Comparison of ENCODE assay signal across 24 cellular contexts in genomic region chr7:142470336-142470830, GRCh38.
DNase-seq lines count a peak whose midpoint lies in the region; ATAC-seq and TF ChIP-seq lines count a peak whose summit lies in the region.
"Had no signal": no experiment of that assay in that cellular context is flagged by ENCODE, and none has a peak within 500 bp of the region (broad histone marks: within the 10 kb centered on the region; RNA-seq: fewer than 3 reads in every experiment).

No MANE protein-coding gene starts in this region.

- no peaks in the 10 kb centered on the region for H3K9me3 Mint-ChIP-seq in stimulated activated naive CD8-positive, alpha-beta T cell treated with anti-CD3 and anti-CD28 coated beads, Interleukin-15, amount 100 ng/mL, for 72 hours
- no peaks in the 10 kb centered on the region for H3K9me3 Mint-ChIP-seq in type B pancreatic cell
- H3K9me3 Mint-ChIP-seq: stimulated activated memory B cell treated with anti-CD40 and anti-IgM and Interleukin-4, amounts not matched to agents 10 μg/mL and 1 μg/mL and 100 μg/mL, for 72 hours had no signal

- no peaks in the 10 kb centered on the region for H3K4me1 ChIP-seq in upper lobe of right lung

- H3K36me3 Mint-ChIP-seq in type B pancreatic cell = no peaks in the 10 kb centered on the region
- H3K36me3 Mint-ChIP-seq: IgD-negative memory B cell; stimulated activated memory B cell treated with anti-CD40 and anti-IgM and Interleukin-4, amounts not matched to agents 10 μg/mL and 1 μg/mL and 100 μg/mL, for 72 hours had no signal

- H3K27me3 ChIP-seq in upper lobe of right lung = no peaks in the 10 kb centered on the region
- H3K27me3 ChIP-seq: ovary had no signal

- peak overlapping the region; percentile 36 to 49 for H3K27ac Mint-ChIP-seq in stimulated activated naive CD8-positive, alpha-beta T cell treated with anti-CD3 and anti-CD28 coated beads, Interleukin-15, amount 100 ng/mL, for 72 hours
- H3K27ac Mint-ChIP-seq in type B pancreatic cell = no peak overlapping the region
- H3K27ac Mint-ChIP-seq: activated CD4-positive, alpha-beta T cell treated with anti-CD3 and anti-CD28 coated beads for 36 hours; IgD-negative memory B cell; stimulated activated memory B cell treated with anti-CD40 and anti-IgM and Interleukin-4, amounts not matched to agents 10 μg/mL and 1 μg/mL and 100 μg/mL, for 72 hours had no signal

- H3K36me3 ChIP-seq in upper lobe of right lung = no peaks in the 10 kb centered on the region
- H3K36me3 ChIP-seq: ovary had no signal

- no peak for DNase-seq in stimulated activated naive CD8-positive, alpha-beta T cell treated with anti-CD3 and anti-CD28 coated beads, Interleukin-15, amount 100 ng/mL, for 72 hours
- no peak for DNase-seq in stimulated activated naive CD8-positive, alpha-beta T cell treated with anti-CD3 and anti-CD28 coated beads, Interleukin-15, Interleukin-2, amounts not matched to agents 100 U/mL and 50 U/mL, for 24 hours
- DNase-seq in NB4 (ENCODE audit: low read depth) (peak; percentile 35), epithelial cell of esophagus (ENCODE audit: low read depth) (peak; percentile 11), upper lobe of right lung (no peak), sciatic nerve (ENCODE audit: low spot score) (no peak), type B pancreatic cell (ENCODE audit: extremely low spot score, unreplicated experiment) (no peak), amniotic stem cell (lab: John Stamatoyannopoulos, UW) (no peak)
- DNase-seq: activated CD4-positive, alpha-beta T cell treated with anti-CD3 and anti-CD28 coated beads for 36 hours; activated naive CD4-positive, alpha-beta T cell treated with Interleukin-2 at 50 U/mL for 16 hours; aorta; hypothalamus; mammary epithelial cell; MM.1S; NCI-H1417 treated with DMSO at 0.1 percent for 48 hours; NCI-H2029 treated with DMSO at 0.1 percent for 48 hours; NCI-H524; ovary; SK-N-SH had no signal

- TF ChIP-seq POLR2A in NB4 (IDR thresholded peaks at IDR 0.05; ENCODE audit: extremely low read depth, insufficient read length) = no peak

- intact Hi-C loops in upper lobe of right lung (cut with DNase I) = no loop called here
- intact Hi-C loops in sciatic nerve (cut with DNase I) = no loop called here

- H3K27me3 Mint-ChIP-seq in stimulated activated naive CD8-positive, alpha-beta T cell treated with anti-CD3 and anti-CD28 coated beads, Interleukin-15, amount 100 ng/mL, for 72 hours = no peaks in the 10 kb centered on the region
- H3K27me3 Mint-ChIP-seq in type B pancreatic cell = peaks cover 9% of the 10 kb centered on the region
- H3K27me3 Mint-ChIP-seq: activated CD4-positive, alpha-beta T cell treated with anti-CD3 and anti-CD28 coated beads for 36 hours had no signal

- TF ChIP-seq CTCF in NB4 (IDR thresholded peaks at IDR 0.05; ENCODE audit: low read depth, low read length) (no peak), epithelial cell of esophagus (IDR thresholded peaks at IDR 0.05; ENCODE audit: insufficient read depth, low read depth, low read length, missing control alignments) (no peak), upper lobe of right lung (IDR thresholded peaks at IDR 0.05) (no peak), type B pancreatic cell (conservative IDR thresholded peaks at IDR 0.05) (no peak)

- H3K4me3 ChIP-seq in NB4 (ENCODE audit: low read depth, low read length) (no peak overlapping the region), epithelial cell of esophagus (ENCODE audit: low read length) (no peak overlapping the region), upper lobe of right lung (no peak overlapping the region)
- H3K4me3 ChIP-seq: ovary had no signal

- H3K4me1 Mint-ChIP-seq in stimulated activated naive CD8-positive, alpha-beta T cell treated with anti-CD3 and anti-CD28 coated beads, Interleukin-15, amount 100 ng/mL, for 72 hours = peaks cover 44% of the 10 kb centered on the region
- no peaks in the 10 kb centered on the region for H3K4me1 Mint-ChIP-seq in type B pancreatic cell (ENCODE audit: unreplicated experiment)

- no peak for ATAC-seq in stimulated activated naive CD8-positive, alpha-beta T cell treated with anti-CD3 and anti-CD28 coated beads, Interleukin-15, amount 100 ng/mL, for 72 hours
- no peak for ATAC-seq in stimulated activated naive CD8-positive, alpha-beta T cell treated with anti-CD3 and anti-CD28 coated beads, Interleukin-15, Interleukin-2, amounts not matched to agents 100 U/mL and 50 U/mL, for 24 hours
- ATAC-seq in upper lobe of right lung (peak; percentile 9), sciatic nerve (no peak)
- ATAC-seq: activated CD4-positive, alpha-beta T cell treated with anti-CD3 and anti-CD28 coated beads for 36 hours; HCT116; Right ventricle myocardium inferior; stimulated activated memory B cell treated with anti-CD40 and anti-IgM and Interleukin-4, amounts not matched to agents 10 μg/mL and 1 μg/mL and 100 μg/mL, for 72 hours had no signal

- no peaks in the 10 kb centered on the region for H3K9me3 ChIP-seq in upper lobe of right lung
- H3K9me3 ChIP-seq: ovary, SK-N-SH had no signal

- no peak overlapping the region for H3K27ac ChIP-seq in upper lobe of right lung
- H3K27ac ChIP-seq: ovary, VCaP had no signal

- peak overlapping the region in 1 of 2 donors; percentile 21 for H3K4me3 Mint-ChIP-seq in stimulated activated naive CD8-positive, alpha-beta T cell treated with anti-CD3 and anti-CD28 coated beads, Interleukin-15, amount 100 ng/mL, for 72 hours
- H3K4me3 Mint-ChIP-seq in type B pancreatic cell = no peak overlapping the region
- H3K4me3 Mint-ChIP-seq: activated CD4-positive, alpha-beta T cell treated with anti-CD3 and anti-CD28 coated beads for 36 hours; IgD-negative memory B cell; stimulated activated memory B cell treated with anti-CD40 and anti-IgM and Interleukin-4, amounts not matched to agents 10 μg/mL and 1 μg/mL and 100 μg/mL, for 72 hours had no signal

Comparison
In these comparisons a context has a peak if more than half of its experiments do, and no peak if none do; other contexts are left out.
1. DNase-seq: peak in NB4 (single experiment) and epithelial cell of esophagus (single experiment); none in stimulated activated naive CD8-positive, alpha-beta T cell treated with anti-CD3 and anti-CD28 coated beads, Interleukin-15, amount 100 ng/mL, for 72 hours (0 of 2), stimulated activated naive CD8-positive, alpha-beta T cell treated with anti-CD3 and anti-CD28 coated beads, Interleukin-15, Interleukin-2, amounts not matched to agents 100 U/mL and 50 U/mL, for 24 hours (single experiment), upper lobe of right lung (single experiment), sciatic nerve (single experiment), type B pancreatic cell (single experiment) and amniotic stem cell (single experiment).